ENCODE assay signal across 12 cellular contexts in genomic region chr19:11556634-11557420, GRCh38. TPM values are rescaled to one million over a fixed set of nuclear protein-coding genes. Genes with fewer than 3 reads are reported as not detected.
DNase-seq lines count a peak whose midpoint lies in the region; ATAC-seq and TF ChIP-seq lines count a peak whose summit lies in the region.
"Had no signal": no experiment of that assay in that cellular context is flagged by ENCODE, and none has a peak within 500 bp of the region (broad histone marks: within the 10 kb centered on the region; RNA-seq: fewer than 3 reads in every experiment).

No MANE protein-coding gene starts in this region.

- H3K36me3 Mint-ChIP-seq in activated naive CD4-positive, alpha-beta T cell treated with anti-CD3 and anti-CD28 coated beads, Interleukin-2, amount 10 ng/mL, durations not matched to agents 7 days and 5 days = peaks cover 22% of the 10 kb centered on the region
- H3K36me3 Mint-ChIP-seq in brain = peaks cover 24% of the 10 kb centered on the region
- peaks cover 35 to 56% of the 10 kb centered on the region in 2 donors for H3K36me3 Mint-ChIP-seq in stimulated activated naive B cell treated with anti-CD40 and anti-IgM and Interleukin-4, amounts not matched to agents 10 μg/mL and 1 μg/mL and 100 μg/mL, for 72 hours

- CTCF ChIA-PET in activated naive CD4-positive, alpha-beta T cell treated with anti-CD3 and anti-CD28 coated beads, Interleukin-2, amount 10 ng/mL, durations not matched to agents 7 days and 5 days (lab: Charles Lee) = interaction anchor here (0.8 to 8.2 kb wide), 2 partner anchors 13 to 29 kb away, joined by 6 to 127 read pairs; no protein-coding TSS in a partner anchor

- H3K4me1 Mint-ChIP-seq in activated naive CD4-positive, alpha-beta T cell treated with anti-CD3 and anti-CD28 coated beads, Interleukin-2, amount 10 ng/mL, durations not matched to agents 7 days and 5 days = peaks cover 51% of the 10 kb centered on the region
- peaks cover 47% of the 10 kb centered on the region for H3K4me1 Mint-ChIP-seq in brain
- peaks cover 49 to 69% of the 10 kb centered on the region in 2 donors for H3K4me1 Mint-ChIP-seq in stimulated activated naive B cell treated with anti-CD40 and anti-IgM and Interleukin-4, amounts not matched to agents 10 μg/mL and 1 μg/mL and 100 μg/mL, for 72 hours

- no peaks in the 10 kb centered on the region for H3K27me3 Mint-ChIP-seq in activated naive CD4-positive, alpha-beta T cell treated with anti-CD3 and anti-CD28 coated beads, Interleukin-2, amount 10 ng/mL, durations not matched to agents 7 days and 5 days
- peaks cover 10% of the 10 kb centered on the region for H3K27me3 Mint-ChIP-seq in brain
- H3K27me3 Mint-ChIP-seq in stimulated activated naive B cell treated with anti-CD40 and anti-IgM and Interleukin-4, amounts not matched to agents 10 μg/mL and 1 μg/mL and 100 μg/mL, for 72 hours = no peaks in the 10 kb centered on the region

- no peak for DNase-seq in activated naive CD4-positive, alpha-beta T cell treated with anti-CD3 and anti-CD28 coated beads, Interleukin-2, amount 10 ng/mL, durations not matched to agents 7 days and 5 days
- DNase-seq in activated naive CD4-positive, alpha-beta T cell treated with Interleukin-2 at 50 U/mL for 16 hours = no peak
- DNase-seq in stimulated activated naive B cell treated with anti-CD40 and anti-IgM and Interleukin-4, amounts not matched to agents 10 μg/mL and 1 μg/mL and 100 μg/mL, for 72 hours = no peak
- no peak for DNase-seq in omental fat pad (ENCODE audit: low spot score)
- DNase-seq: HCEC 1CT, mucosa of descending colon, NCI-H1436, NCI-H524 treated with DMSO at 0.1 percent for 48 hours, SHP77 treated with DMSO at 0.1 percent for 48 hours, transverse colon had no signal

- no peak for ATAC-seq in stimulated activated naive B cell treated with anti-CD40 and anti-IgM and Interleukin-4, amounts not matched to agents 10 μg/mL and 1 μg/mL and 100 μg/mL, for 72 hours (replicated peaks)
- no peak for ATAC-seq in GM21717 (IDR thresholded peaks at IDR 0.05; ENCODE audit: unreplicated experiment)
- ATAC-seq in omental fat pad (ENCODE audit: low FRiP score) = no peak
- ATAC-seq: mucosa of descending colon had no signal

- TF ChIP-seq CTCF in brain (conservative IDR thresholded peaks at IDR 0.05) = no peak
- no peak for TF ChIP-seq CTCF in omental fat pad (IDR thresholded peaks at IDR 0.05)

- H3K9me3 Mint-ChIP-seq in activated naive CD4-positive, alpha-beta T cell treated with anti-CD3 and anti-CD28 coated beads, Interleukin-2, amount 10 ng/mL, durations not matched to agents 7 days and 5 days = no peaks in the 10 kb centered on the region
- H3K9me3 Mint-ChIP-seq in brain = no peaks in the 10 kb centered on the region
- H3K9me3 Mint-ChIP-seq in stimulated activated naive B cell treated with anti-CD40 and anti-IgM and Interleukin-4, amounts not matched to agents 10 μg/mL and 1 μg/mL and 100 μg/mL, for 72 hours = no peaks in the 10 kb centered on the region

- no peak overlapping the region for H3K27ac Mint-ChIP-seq in activated naive CD4-positive, alpha-beta T cell treated with anti-CD3 and anti-CD28 coated beads, Interleukin-2, amount 10 ng/mL, durations not matched to agents 7 days and 5 days
- H3K27ac Mint-ChIP-seq in brain = peak overlapping the region in 2 of 5 experiments; percentile 2 to 17
- peak overlapping the region; percentile 80 for H3K27ac Mint-ChIP-seq in stimulated activated naive B cell treated with anti-CD40 and anti-IgM and Interleukin-4, amounts not matched to agents 10 μg/mL and 1 μg/mL and 100 μg/mL, for 72 hours

- H3K4me3 Mint-ChIP-seq in activated naive CD4-positive, alpha-beta T cell treated with anti-CD3 and anti-CD28 coated beads, Interleukin-2, amount 10 ng/mL, durations not matched to agents 7 days and 5 days = peak overlapping the region; percentile 55
- H3K4me3 Mint-ChIP-seq in brain = peak overlapping the region; percentile 42 to 98 (median 55)
- H3K4me3 Mint-ChIP-seq in stimulated activated naive B cell treated with anti-CD40 and anti-IgM and Interleukin-4, amounts not matched to agents 10 μg/mL and 1 μg/mL and 100 μg/mL, for 72 hours = peak overlapping the region; percentile 63 to 70

RNA-seq across cellular contexts. Expression of gene ELOF1, which starts 2.2 kb away (rescaled TPM):
- polyA plus RNA-seq in brain (ENCODE audit: insufficient read depth, low read depth, low replicate concordance) = 90.6 TPM
- total RNA-seq in omental fat pad = 10 to 100 TPM; 32.0 to 39.8 (median 33.7) TPM

RNA-seq across cellular contexts. Expression of gene CNN1, which starts 18.2 kb away (rescaled TPM):
- 3.1 TPM for polyA plus RNA-seq in brain (ENCODE audit: insufficient read depth, low read depth, low replicate concordance)
- total RNA-seq in omental fat pad = 10 to 100 TPM in 2 of 4 donors, 1 to 10 TPM in 2; 6.4 to 43.8 (median 14.5) TPM

RNA-seq across cellular contexts. Expression of gene ACP5, which starts 20.6 kb away (rescaled TPM):
- polyA plus RNA-seq in brain (ENCODE audit: insufficient read depth, low read depth, low replicate concordance) = 12.8 TPM
- 100 to 1,000 TPM in 1 of 4 donors, 10 to 100 TPM in 3; 24.4 to 133 (median 36.1) TPM for total RNA-seq in omental fat pad

RNA-seq across cellular contexts. Expression of gene ECSIT, which starts 27.9 kb away (rescaled TPM):
- 75.7 TPM for polyA plus RNA-seq in brain (ENCODE audit: insufficient read depth, low read depth, low replicate concordance)
- total RNA-seq in omental fat pad = 10 to 100 TPM; 25.0 to 63.1 (median 33.2) TPM

RNA-seq across cellular contexts. Expression of gene ZNF627, which starts 40.5 kb away (rescaled TPM):
- 10.8 TPM for polyA plus RNA-seq in brain (ENCODE audit: insufficient read depth, low read depth, low replicate concordance)
- total RNA-seq in omental fat pad = 10 to 100 TPM in 1 of 4 donors, 1 to 10 TPM in 3; 5.4 to 12.1 (median 6.2) TPM
